27 cellular contexts compared by ENCODE assay signal in genomic region chr17:19006698-19007097, GRCh38. TPM values are rescaled to one million over a fixed set of nuclear protein-coding genes. Genes with fewer than 3 reads are reported as not detected.
"Had no signal": no experiment of that assay in that cellular context is flagged by ENCODE, and none has a peak within 500 bp of the region (broad histone marks: within the 10 kb centered on the region; RNA-seq: fewer than 3 reads in every experiment).

No MANE protein-coding gene starts in this region.

- H3K27me3 ChIP-seq: breast epithelium, colonic mucosa, esophagus squamous epithelium, tibial artery had no signal

- H3K36me3 Mint-ChIP-seq: activated CD8-positive, alpha-beta memory T cell treated with anti-CD3 and anti-CD28 coated beads, Interleukin-2, amount 10 ng/mL, durations not matched to agents 7 days and 5 days had no signal

- H3K4me3 Mint-ChIP-seq: activated CD4-positive, alpha-beta T cell treated with anti-CD3 and anti-CD28 coated beads, Interleukin-2, amount 10 ng/mL, durations not matched to agents 7 days and 5 days; activated CD8-positive, alpha-beta memory T cell treated with anti-CD3 and anti-CD28 coated beads, Interleukin-2, amount 10 ng/mL, durations not matched to agents 7 days and 5 days; activated CD8-positive, alpha-beta T cell treated with anti-CD3 and anti-CD28 coated beads for 36 hours; nephron progenitor cell; stimulated activated naive CD8-positive, alpha-beta T cell treated with anti-CD3 and anti-CD28 coated beads, Interleukin-15, amount 100 ng/mL, for 72 hours; T-helper 17 cell had no signal

- H3K4me1 ChIP-seq: breast epithelium had no signal

- DNase-seq: activated CD4-positive, alpha-beta T cell treated with anti-CD3 and anti-CD28 coated beads, Interleukin-2, amount 10 ng/mL, durations not matched to agents 7 days and 5 days; activated CD4-positive, CD25-positive, alpha-beta regulatory T cell treated with anti-CD3 and anti-CD28 coated beads, Interleukin-2, amount 50 U/mL, for 72 hours; activated CD8-positive, alpha-beta memory T cell treated with anti-CD3 and anti-CD28 coated beads, Interleukin-2, amount 10 ng/mL, durations not matched to agents 7 days and 5 days; activated CD8-positive, alpha-beta T cell treated with anti-CD3 and anti-CD28 coated beads for 36 hours; activated gamma-delta T cell treated with Interleukin-2 at 50 U/mL for 16 hours; activated T-cell treated with anti-CD3 and anti-CD28 coated beads for 4 hours; colonic mucosa; dorsolateral prefrontal cortex; esophagus squamous epithelium; gastrocnemius medialis; hippocampal formation; left ventricle myocardium inferior; nephron progenitor cell; nucleus accumbens; right cardiac atrium; stimulated activated CD4-positive, alpha-beta T cell treated with anti-CD3 and anti-CD28 coated beads, Interleukin-12 subunit alpha, Interleukin-12 subunit beta, amount 100 ng/mL, for 4 hours; stimulated activated CD4-positive, alpha-beta T cell treated with anti-CD3 and anti-CD28 coated beads, Interleukin-4, amount 100 ng/mL, for 4 hours; stimulated activated naive CD8-positive, alpha-beta T cell treated with anti-CD3 and anti-CD28 coated beads, Interleukin-15, amount 100 ng/mL, for 72 hours; T-helper 17 cell; tibial artery had no signal

- H2AFZ ChIP-seq: parathyroid adenoma had no signal

- H3K36me3 ChIP-seq: breast epithelium, colonic mucosa, esophagus squamous epithelium, gastrocnemius medialis, left ventricle myocardium inferior, tibial artery had no signal

- FAIRE-seq: urothelium cell line had no signal

- H3K27ac ChIP-seq: breast epithelium, colonic mucosa, dorsolateral prefrontal cortex, gastrocnemius medialis, left ventricle myocardium inferior, parathyroid adenoma, tibial artery had no signal

- H3K9ac ChIP-seq: parathyroid adenoma had no signal

- H3K27me3 Mint-ChIP-seq: activated CD8-positive, alpha-beta T cell treated with anti-CD3 and anti-CD28 coated beads for 36 hours; activated naive CD4-positive, alpha-beta T cell treated with anti-CD3 and anti-CD28 coated beads, Interleukin-2, amount 50 U/mL, for 24 hours; stimulated activated naive CD8-positive, alpha-beta T cell treated with anti-CD3 and anti-CD28 coated beads, Interleukin-15, amount 100 ng/mL, for 72 hours; T-helper 17 cell had no signal

- H3K9me3 ChIP-seq: breast epithelium, colonic mucosa, esophagus squamous epithelium, gastrocnemius medialis, tibial artery had no signal

- H3K4me3 ChIP-seq: breast epithelium, colonic mucosa, dorsolateral prefrontal cortex, esophagus squamous epithelium, gastrocnemius medialis, left ventricle myocardium inferior, tibial artery had no signal

- H3K9me3 Mint-ChIP-seq: activated CD4-positive, alpha-beta T cell treated with anti-CD3 and anti-CD28 coated beads, Interleukin-2, amount 10 ng/mL, durations not matched to agents 7 days and 5 days; activated naive CD4-positive, alpha-beta T cell treated with anti-CD3 and anti-CD28 coated beads, Interleukin-2, amount 50 U/mL, for 24 hours; stimulated activated naive CD8-positive, alpha-beta T cell treated with anti-CD3 and anti-CD28 coated beads, Interleukin-15, amount 100 ng/mL, for 72 hours had no signal

- H3K27ac Mint-ChIP-seq: activated CD8-positive, alpha-beta memory T cell treated with anti-CD3 and anti-CD28 coated beads, Interleukin-2, amount 10 ng/mL, durations not matched to agents 7 days and 5 days; activated CD8-positive, alpha-beta T cell treated with anti-CD3 and anti-CD28 coated beads for 36 hours; nephron progenitor cell had no signal

- H3K79me2 ChIP-seq: parathyroid adenoma had no signal

- ATAC-seq: activated CD8-positive, alpha-beta memory T cell treated with anti-CD3 and anti-CD28 coated beads, Interleukin-2, amount 10 ng/mL, durations not matched to agents 7 days and 5 days; activated CD8-positive, alpha-beta T cell treated with anti-CD3 and anti-CD28 coated beads for 36 hours; gastrocnemius medialis; right cardiac atrium; stimulated activated naive CD8-positive, alpha-beta T cell treated with anti-CD3 and anti-CD28 coated beads, Interleukin-15, amount 100 ng/mL, for 72 hours; T-helper 17 cell had no signal

RNA-seq across cellular contexts. Expression of gene SLC5A10, which starts 54.7 kb away (rescaled TPM):
- total RNA-seq: activated CD4-positive, alpha-beta T cell treated with anti-CD3 and anti-CD28 coated beads, Interleukin-2, amount 10 ng/mL, durations not matched to agents 7 days and 5 days; activated CD8-positive, alpha-beta memory T cell treated with anti-CD3 and anti-CD28 coated beads, Interleukin-2, amount 10 ng/mL, durations not matched to agents 7 days and 5 days; activated CD8-positive, alpha-beta T cell treated with anti-CD3 and anti-CD28 coated beads for 36 hours; gastrocnemius medialis; left ventricle myocardium inferior; lung microvascular endothelial cell; pulmonary artery endothelial cell; skeletal muscle tissue; T-helper 17 cell had no signal
